Comparison of ENCODE assay signal across 7 cellular contexts in genomic region chr19:46768727-46769126, GRCh38. TPM values are rescaled to one million over a fixed set of nuclear protein-coding genes. Genes with fewer than 3 reads are reported as not detected.
DNase-seq lines count a peak whose midpoint lies in the region; ATAC-seq, FAIRE-seq and TF ChIP-seq lines count a peak whose summit lies in the region.
"Not testable (repeated sequence)": the region's sequence is repeated elsewhere in the genome, so short reads cannot be mapped to it uniquely, and the experiment has no call there.

No MANE protein-coding gene starts in this region.

- not testable (repeated sequence) for H3K79me2 ChIP-seq in astrocyte (ENCODE audit: insufficient read depth, low read length)

- DNase-seq in HT-29 (ENCODE audit: low spot score): peak; percentile 59
- not testable (repeated sequence) for DNase-seq in astrocyte (ENCODE audit: low read depth); colonic mucosa; osteocyte (ENCODE audit: extremely low spot score, unreplicated experiment)
- peak in 1 of 3 donors; percentile 49 for DNase-seq in right cardiac atrium
- DNase-seq in testis: peak; percentile 60

- not testable (repeated sequence) for H3K4me3 Mint-ChIP-seq in astrocyte (ENCODE audit: unreplicated experiment); osteocyte (ENCODE audit: unreplicated experiment)

- H4K20me1 ChIP-seq in astrocyte (ENCODE audit: insufficient read depth, low read length): not testable (repeated sequence)

- not testable (repeated sequence) for H3K4me3 ChIP-seq in astrocyte (ENCODE audit: insufficient read depth, low read depth, low read length); colonic mucosa; right cardiac atrium (ENCODE audit: low read length); mucosa of rectum (ENCODE audit: low read length in 2 of 2); testis

- not testable (repeated sequence) for H3K9me3 ChIP-seq in astrocyte (ENCODE audit: insufficient read depth, low read depth, low read length); colonic mucosa; right cardiac atrium (ENCODE audit: control insufficient read depth, low read length); mucosa of rectum (ENCODE audit: control insufficient read depth in 2 of 2, low read length in 2 of 2); testis

- not testable (repeated sequence) for H2AFZ ChIP-seq in astrocyte (ENCODE audit: low read depth, low read length)

- ATAC-seq in right cardiac atrium: not testable (repeated sequence)

- WGBS in right cardiac atrium: 31% methylated on average over 4 of the region's 4 CpGs
- WGBS in testis, 2 donors: 0 to 34% methylated on average over 2 to 4 of the region's 4 CpGs

- H3K27ac Mint-ChIP-seq in astrocyte (ENCODE audit: unreplicated experiment) (peak overlapping the region; percentile 50), osteocyte (ENCODE audit: unreplicated experiment) (peak overlapping the region; percentile 65)

- not testable (repeated sequence) for H3K36me3 ChIP-seq in astrocyte (ENCODE audit: insufficient read depth, low read length); colonic mucosa; mucosa of rectum (ENCODE audit: control insufficient read depth in 2 of 2, insufficient read depth in 2 of 2, low read length in 2 of 2); testis (ENCODE audit: low read depth, missing control alignments)

- not testable (repeated sequence) for H3K27ac ChIP-seq in astrocyte (ENCODE audit: low read depth, low read length)
- H3K27ac ChIP-seq in colonic mucosa: peak overlapping the region; percentile 27
- H3K27ac ChIP-seq in right cardiac atrium (ENCODE audit: low read length): peak overlapping the region; percentile 83
- peak overlapping the region; percentile 59 to 83 for H3K27ac ChIP-seq in mucosa of rectum (ENCODE audit: low read depth in 2 of 2, low read length in 2 of 2)
- peak overlapping the region; percentile 42 to 69 for H3K27ac ChIP-seq in testis

- H3K9ac ChIP-seq in astrocyte (ENCODE audit: low read length): not testable (repeated sequence)
- H3K9ac ChIP-seq in colonic mucosa (ENCODE audit: low read depth in 2 of 2, low read length in 2 of 2) (peak overlapping the region; percentile 44 to 50), mucosa of rectum (ENCODE audit: low read depth in 1 of 2, low read length in 2 of 2) (peak overlapping the region in 1 of 2 donors; percentile 43)

- not testable (repeated sequence) for H3K27me3 Mint-ChIP-seq in astrocyte (ENCODE audit: low read depth, unreplicated experiment); osteocyte (ENCODE audit: unreplicated experiment)

- H3K4me1 ChIP-seq in astrocyte (ENCODE audit: insufficient read depth, low read length); colonic mucosa; right cardiac atrium (ENCODE audit: control insufficient read depth, insufficient read depth, low read length): not testable (repeated sequence)
- H3K4me1 ChIP-seq in mucosa of rectum (ENCODE audit: control insufficient read depth in 2 of 2, insufficient read depth in 2 of 2, low read length in 2 of 2) (peaks cover 8 to 46% of the 10 kb centered on the region in 2 donors), testis (peaks cover 16% of the 10 kb centered on the region)

- intact Hi-C loops in colonic mucosa (cut with DNase I); right cardiac atrium (cut with DNase I); testis (cut with DNase I; ENCODE audit: low total_unique reads): not testable (repeated sequence)

- FAIRE-seq in astrocyte (lab: Jason Lieb, UNC): not testable (repeated sequence)

- not testable (repeated sequence) for H3K4me1 Mint-ChIP-seq in astrocyte (ENCODE audit: low read depth, unreplicated experiment); osteocyte (ENCODE audit: unreplicated experiment)

- H3K27me3 ChIP-seq in astrocyte (ENCODE audit: insufficient read depth, low read length); colonic mucosa; right cardiac atrium (ENCODE audit: control insufficient read depth, insufficient read depth); mucosa of rectum (ENCODE audit: control insufficient read depth in 2 of 2, insufficient read depth in 2 of 2, low read length in 2 of 2); testis: not testable (repeated sequence)

- not testable (repeated sequence) for TF ChIP-seq POLR2A in testis (IDR thresholded peaks at IDR 0.05)

- not testable (repeated sequence) for H3K36me3 Mint-ChIP-seq in astrocyte (ENCODE audit: low read depth, unreplicated experiment); osteocyte (ENCODE audit: unreplicated experiment)

- not testable (repeated sequence) for H3K9me3 Mint-ChIP-seq in astrocyte (ENCODE audit: unreplicated experiment); osteocyte (ENCODE audit: unreplicated experiment)

- H3K4me2 ChIP-seq in astrocyte (ENCODE audit: low read length): not testable (repeated sequence)

- not testable (repeated sequence) for TF ChIP-seq CTCF in astrocyte (IDR thresholded peaks at IDR 0.05; ENCODE audit: insufficient read depth, low read depth, low read length); colonic mucosa (IDR thresholded peaks at IDR 0.05); osteocyte (IDR thresholded peaks at IDR 0.05); testis (IDR thresholded peaks at IDR 0.05)

RNA-seq across cellular contexts. Expression of gene SLC1A5, which starts 19.7 kb away (rescaled TPM):
- 772 and 790 TPM in 2 replicates for total RNA-seq in HT-29 (2014; rRNA removed; shearing (Covaris generic))
- total RNA-seq in astrocyte (233 and 270 TPM in 2 replicates), colonic mucosa (100 to 1,000 TPM in 1 of 2 donors, 10 to 100 TPM in 1; 84.3 to 169 TPM), right cardiac atrium (10 to 100 TPM; 16.9 to 45.6 (median 24.7) TPM), osteocyte (313 and 354 TPM in 2 replicates), testis (10 to 100 TPM; 58.1 to 69.9 TPM)
- polyA plus RNA-seq in right cardiac atrium (15.9 TPM), testis (ENCODE audit: insufficient read depth, low read depth, low replicate concordance) (91.0 TPM)

RNA-seq across cellular contexts. Expression of gene STRN4, which starts 22.5 kb away (rescaled TPM):
- total RNA-seq in HT-29 (2014; rRNA removed; shearing (Covaris generic)): 229 and 268 TPM in 2 replicates
- total RNA-seq in astrocyte: 75.0 and 80.8 TPM in 2 replicates
- total RNA-seq in colonic mucosa: 10 to 100 TPM; 56.5 to 90.0 TPM
- total RNA-seq in right cardiac atrium: 10 to 100 TPM; 49.0 to 69.8 (median 54.7) TPM
- 39.3 TPM for polyA plus RNA-seq in right cardiac atrium
- total RNA-seq in osteocyte: 87.1 and 93.5 TPM in 2 replicates
- 100 to 1,000 TPM; 229 to 308 TPM for total RNA-seq in testis
- 213 TPM for polyA plus RNA-seq in testis (ENCODE audit: insufficient read depth, low read depth, low replicate concordance)

RNA-seq across cellular contexts. Expression of gene FKRP, which starts 22.9 kb away (rescaled TPM):
- 30.7 and 30.8 TPM in 2 replicates for total RNA-seq in HT-29 (2014; rRNA removed; shearing (Covaris generic))
- total RNA-seq in astrocyte (25.1 and 28.1 TPM in 2 replicates), colonic mucosa (10 to 100 TPM in 1 of 2 donors, 1 to 10 TPM in 1; 8.4 to 10.4 TPM), right cardiac atrium (10 to 100 TPM; 15.0 to 22.7 (median 21.0) TPM), osteocyte (34.0 and 37.7 TPM in 2 replicates), testis (10 to 100 TPM; 33.0 to 37.2 TPM)
- polyA plus RNA-seq in right cardiac atrium (15.9 TPM), testis (ENCODE audit: insufficient read depth, low read depth, low replicate concordance) (22.9 TPM)

RNA-seq across cellular contexts. Expression of gene PRKD2, which starts 51.8 kb away (rescaled TPM):
- 76.0 and 83.3 TPM in 2 replicates for total RNA-seq in HT-29 (2014; rRNA removed; shearing (Covaris generic))
- 45.8 and 54.6 TPM in 2 replicates for total RNA-seq in astrocyte
- 10 to 100 TPM; 60.9 to 61.8 TPM for total RNA-seq in colonic mucosa
- 10 to 100 TPM; 14.2 to 16.6 (median 14.8) TPM for total RNA-seq in right cardiac atrium
- 11.3 TPM for polyA plus RNA-seq in right cardiac atrium
- total RNA-seq in osteocyte: 41.9 and 43.9 TPM in 2 replicates
- total RNA-seq in testis: 10 to 100 TPM; 25.6 to 35.4 TPM
- polyA plus RNA-seq in testis (ENCODE audit: insufficient read depth, low read depth, low replicate concordance): 22.6 TPM
